In genomic region chr7:5703572-5704533, GRCh38 we compare ENCODE assay signal across 10 cellular contexts.
A peak's percentile ranks its signal among the peaks of the same experiment; 100 is the strongest.
DNase-seq lines count a peak whose midpoint lies in the region; ATAC-seq, FAIRE-seq and TF ChIP-seq lines count a peak whose summit lies in the region.
"Had no signal": no experiment of that assay in that cellular context is flagged by ENCODE, and none has a peak within 500 bp of the region (broad histone marks: within the 10 kb centered on the region; RNA-seq: fewer than 3 reads in every experiment).

No MANE protein-coding gene starts in this region.

- H3K56ac ChIP-seq in IMR-90 (ENCODE audit: extremely low read depth, insufficient read depth, low read length) = no peak overlapping the region

- H3K4me3 Mint-ChIP-seq in effector memory CD8-positive, alpha-beta T cell = no peak overlapping the region
- H3K4me3 Mint-ChIP-seq: naive thymus-derived CD4-positive, alpha-beta T cell had no signal

- H2AK9ac ChIP-seq in IMR-90 (replicated peaks; ENCODE audit: low read depth, low read length, poor library complexity) = no peak overlapping the region

- no peak overlapping the region for H3K27ac ChIP-seq in IMR-90 (ENCODE audit: insufficient read depth, low read length)
- H3K27ac ChIP-seq in layer of hippocampus (ENCODE audit: low read depth, low read length) = peak overlapping the region; percentile 75
- H3K27ac ChIP-seq in temporal lobe (ENCODE audit: low read depth, low read length) = peak overlapping the region; percentile 71
- H3K27ac ChIP-seq: PC-9 had no signal

- peak overlapping the region; percentile 6; the same call in 1 of the 2 replicates for H2BK20ac ChIP-seq in IMR-90 (ENCODE audit: low read depth, low read length)

- no peak overlapping the region; the same call in 1 of the 2 replicates for H3K9ac ChIP-seq in IMR-90 (ENCODE audit: low read depth, low read length)

- H3K27me3 ChIP-seq in IMR-90 (ENCODE audit: control insufficient read depth, insufficient read depth, low read length) (no peaks in the 10 kb centered on the region), layer of hippocampus (ENCODE audit: control insufficient read depth, insufficient read depth, low read length) (no peaks in the 10 kb centered on the region)

- peak overlapping the region; percentile 19 for H2BK5ac ChIP-seq in IMR-90 (ENCODE audit: low read depth, low read length, poor library complexity, severe bottlenecking)

- TF ChIP-seq RAD21 in IMR-90 (IDR thresholded peaks at IDR 0.05; ENCODE audit: low read length) = no peak

- peak overlapping the region; percentile 63 for H2AK5ac ChIP-seq in IMR-90 (ENCODE audit: low read depth, low read length)

- H3K23ac ChIP-seq in IMR-90 (ENCODE audit: low read depth, low read length) = peak overlapping the region; percentile 74; the same call in 1 of the 2 replicates

- H3K27me3 Mint-ChIP-seq in effector memory CD8-positive, alpha-beta T cell = no peaks in the 10 kb centered on the region

- peaks cover 50% of the 10 kb centered on the region for H3K36me3 Mint-ChIP-seq in effector memory CD8-positive, alpha-beta T cell (ENCODE audit: insufficient read depth)

- H4K91ac ChIP-seq in IMR-90 (ENCODE audit: insufficient read depth, low read depth, low read length) = peak overlapping the region; percentile 6; the same call in 1 of the 2 replicates

- intact Hi-C loops in IMR-90 (cut with micrococcal nuclease) = loop anchor here (1.0 kb wide), 3 partner anchors 26 to 210 kb away; no protein-coding TSS in a partner anchor

- no peaks in the 10 kb centered on the region for H3K9me3 ChIP-seq in IMR-90 (ENCODE audit: control insufficient read depth, insufficient read depth, low read length)

- H2BK120ac ChIP-seq in IMR-90 (ENCODE audit: low read depth, low read length) = no peak overlapping the region; the same call in 1 of the 2 replicates

- H4K8ac ChIP-seq in IMR-90 (ENCODE audit: low read depth in 2 of 2, low read length in 2 of 2) = peak overlapping the region in 1 of 2 experiments; percentile 39; a peak in 2 of 4 replicates

- H3K27ac Mint-ChIP-seq in effector memory CD8-positive, alpha-beta T cell = no peak overlapping the region

- no peak for TF ChIP-seq CTCF in IMR-90 (conservative IDR thresholded peaks at IDR 0.05; ENCODE audit: low read depth, low read length)

- dilution Hi-C loops in IMR-90 (cut with HindIII; ENCODE audit: low sequenced_read_pairs, unreplicated experiment) = no loop called here

- H3K14ac ChIP-seq in IMR-90 (replicated peaks; ENCODE audit: low read depth, low read length) = 0 out of 2 replicates have a peak overlapping the region, but pooled peaks have one; percentile 26

- H4K5ac ChIP-seq in IMR-90 (ENCODE audit: low read depth, low read length) = peak overlapping the region; percentile 10; the same call in 1 of the 2 replicates

- H4K20me1 ChIP-seq in IMR-90 (ENCODE audit: insufficient read depth, low read length) = peaks cover 3% of the 10 kb centered on the region; the same call in 1 of the 2 replicates

- DNase-seq in IMR-90 (no peak), amniotic epithelial cell (ENCODE audit: low read depth) (peak; percentile 46), RCC 7860 (ENCODE audit: low spot score) (no peak)
- DNase-seq in effector memory CD8-positive, alpha-beta T cell = no peak
- no peak for DNase-seq in activated CD8-positive, alpha-beta memory T cell treated with anti-CD3 and anti-CD28 coated beads, Interleukin-2, amount 50 U/mL, for 48 hours
- DNase-seq: GOT3 had no signal

- peaks cover 32% of the 10 kb centered on the region for H3K36me3 ChIP-seq in IMR-90 (ENCODE audit: control insufficient read depth, insufficient read depth, low read length)

- ATAC-seq in IMR-90 (ENCODE audit: low read depth) = no peak
- ATAC-seq in effector memory CD8-positive, alpha-beta T cell (replicated peaks) = no peak

- no peak for TF ChIP-seq POLR2A in IMR-90 (IDR thresholded peaks at IDR 0.05; ENCODE audit: low read depth, low read length)

- POLR2A ChIA-PET in IMR-90 (lab: Charles Lee; ENCODE audit: unreplicated experiment) = no interaction called here

- peaks cover 29 to 38% of the 10 kb centered on the region in 2 donors for H3K4me1 Mint-ChIP-seq in effector memory CD8-positive, alpha-beta T cell (ENCODE audit: low read depth in 2 of 2)

- H3K18ac ChIP-seq in IMR-90 (ENCODE audit: low read depth, low read length) = peak overlapping the region; percentile 27; the same call in 1 of the 2 replicates

- H3K4me1 ChIP-seq in IMR-90 (ENCODE audit: control insufficient read depth, insufficient read depth, low read length) = peaks cover 23% of the 10 kb centered on the region

- peaks cover 27 to 44% of the 10 kb centered on the region in 2 experiments for H3K79me1 ChIP-seq in IMR-90 (ENCODE audit: low read depth in 1 of 2, low read length in 2 of 2)

- H3K9me1 ChIP-seq in IMR-90 (ENCODE audit: insufficient read depth, low read length) = peaks cover 19% of the 10 kb centered on the region

- FAIRE-seq in RCC 7860 (lab: Jason Lieb, UNC) = no peak

- no peak overlapping the region for H3K4me3 ChIP-seq in IMR-90 (ENCODE audit: insufficient read depth, low read depth, low read length)
- H3K4me3 ChIP-seq: PC-9 had no signal

- no peaks in the 10 kb centered on the region for H3K9me3 Mint-ChIP-seq in effector memory CD8-positive, alpha-beta T cell
- H3K9me3 Mint-ChIP-seq: naive thymus-derived CD4-positive, alpha-beta T cell had no signal

- H2BK15ac ChIP-seq in IMR-90 (ENCODE audit: low read depth, low read length) = no peak overlapping the region

- in situ Hi-C loops in IMR-90 (cut with MboI; ENCODE audit: low sequenced_read_pairs) = no loop called here

- CTCF ChIA-PET in IMR-90 (lab: Yijun Ruan, JAX) = interaction anchor here (0.6 to 1.1 kb wide), 5 partner anchors 10 to 210 kb away, joined by 3 to 8 read pairs (median 3); no protein-coding TSS in a partner anchor

- peak overlapping the region; percentile 40 for H3K4ac ChIP-seq in IMR-90 (ENCODE audit: low read depth, low read length)

- WGBS in IMR-90 (ENCODE audit: extremely low coverage in 2 of 2, insufficient read length in 1 of 2), 2 experiments = 67% methylated on average over 3 of the region's 15 CpGs; no CpG with 5 or more reads in 1 of the 2 experiments

- BruUV-seq in IMR-90 (replicated peaks; lab: Mats Ljungman, UMichigan) = no TSS peak

- H2AFZ ChIP-seq in IMR-90 (replicated peaks; ENCODE audit: low read length, poor library complexity) = no peak overlapping the region
- H2AFZ ChIP-seq: PC-9 had no signal

- H3K4me2 ChIP-seq in IMR-90 (ENCODE audit: low read depth, low read length) = no peak overlapping the region
- H3K4me2 ChIP-seq: PC-9 had no signal

TF ChIP-seq in IMR-90, 13 proteins besides CTCF, POLR2A, EP300 and RAD21:
- TF ChIP-seq RFX5 (IDR thresholded peaks at IDR 0.05; ENCODE audit: low read depth, low read length) (no peak), ELK1 (IDR thresholded peaks at IDR 0.05; ENCODE audit: borderline replicate concordance, low read depth, low read length) (no peak), NFE2L2 (IDR thresholded peaks at IDR 0.05; ENCODE audit: low read depth, low read length) (no peak), MAFK (IDR thresholded peaks at IDR 0.05; ENCODE audit: low read depth, low read length) (no peak), MAZ (IDR thresholded peaks at IDR 0.05; ENCODE audit: borderline replicate concordance, low read depth, low read length) (no peak), SMC3 (IDR thresholded peaks at IDR 0.05; ENCODE audit: low read depth, low read length) (no peak), RCOR1 (IDR thresholded peaks at IDR 0.05; ENCODE audit: insufficient replicate concordance, low read length) (no peak), USF2 (IDR thresholded peaks at IDR 0.05; ENCODE audit: low read depth, low read length) (no peak), FOS (IDR thresholded peaks at IDR 0.05; ENCODE audit: low read depth, low read length) (no peak), CHD1 (IDR thresholded peaks at IDR 0.05; ENCODE audit: low read depth, low read length) (no peak), CEBPB (IDR thresholded peaks at IDR 0.05; ENCODE audit: low read depth, low read length) (no peak), BHLHE40 (IDR thresholded peaks at IDR 0.05; ENCODE audit: low read depth, low read length) (no peak), MXI1 (IDR thresholded peaks at IDR 0.05; ENCODE audit: borderline replicate concordance, low read depth, low read length) (no peak)
TF ChIP-seq in IMR-90: peak in this region for 0.
